Comparison of ENCODE assay signal across 15 cellular contexts in the genomic region with DNA sequence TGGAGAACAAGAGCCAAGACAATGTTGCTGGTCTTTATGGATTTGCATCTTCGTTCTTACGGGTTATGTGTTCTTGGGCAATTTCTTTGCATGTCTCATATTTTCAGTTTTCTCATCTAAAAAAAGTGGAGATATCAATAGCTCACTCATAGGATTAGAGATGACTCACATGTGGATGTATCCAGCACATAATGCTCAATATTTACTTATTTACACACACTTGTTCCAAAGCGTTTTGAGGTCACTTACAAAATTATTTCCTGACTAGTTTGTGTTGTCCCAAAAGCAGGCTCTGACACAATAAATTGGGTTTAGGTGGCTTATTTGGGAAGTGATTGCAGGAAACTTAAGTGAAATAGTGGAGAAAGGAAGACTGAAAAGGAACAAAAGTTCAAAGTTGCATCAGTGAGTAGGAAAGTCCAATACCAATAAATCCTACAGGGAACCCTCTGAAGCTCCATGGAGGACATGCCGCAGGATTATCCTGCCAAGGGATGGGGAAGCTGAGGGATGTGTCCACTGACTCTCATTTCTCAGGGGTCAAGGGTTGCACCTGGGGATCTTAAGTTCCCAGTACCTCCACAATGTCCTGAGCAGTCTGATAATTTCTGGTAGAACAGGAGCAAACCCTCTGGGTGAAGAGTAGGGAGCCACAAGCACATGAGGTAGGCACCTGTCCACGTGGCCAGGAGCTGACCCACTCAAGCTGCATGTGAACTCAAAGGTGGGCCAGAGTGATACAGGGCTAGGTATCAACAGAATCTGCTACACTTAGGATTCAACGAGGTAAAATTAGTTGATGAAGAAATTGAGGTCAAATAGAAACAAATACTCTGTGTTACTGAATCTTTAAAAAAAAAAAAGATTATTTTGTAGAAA. TPM values are rescaled to one million over a fixed set of nuclear protein-coding genes. Genes with fewer than 3 reads are reported as not detected.
A peak's percentile ranks its signal among the peaks of the same experiment; 100 is the strongest.
DNase-seq lines count a peak whose midpoint lies in the region; ATAC-seq and TF ChIP-seq lines count a peak whose summit lies in the region.
"Had no signal": no experiment of that assay in that cellular context is flagged by ENCODE, and none has a peak within 500 bp of the region (broad histone marks: within the 10 kb centered on the region; RNA-seq: fewer than 3 reads in every experiment).

No MANE protein-coding gene starts in this region.

- no peaks in the 10 kb centered on the region for H3K27me3 ChIP-seq in endodermal cell (ENCODE audit: control insufficient read depth, insufficient read depth, low read length, poor library complexity, severe bottlenecking)
- no peaks in the 10 kb centered on the region for H3K27me3 ChIP-seq in lower lobe of right lung (ENCODE audit: low read depth)
- no peaks in the 10 kb centered on the region for H3K27me3 ChIP-seq in tibial artery
- H3K27me3 ChIP-seq: colonic mucosa, esophagus squamous epithelium had no signal

- peak; percentile 54 for DNase-seq in MV-4-11 (lab: John Stamatoyannopoulos, UW)
- no peak for DNase-seq in endodermal cell
- DNase-seq in lower lobe of right lung: no peak
- DNase-seq in tibial artery: peak in 1 of 2 donors; percentile 40
- DNase-seq in glomerular visceral epithelial cell (ENCODE audit: extremely low spot score): no peak
- no peak for DNase-seq in NCI-H128 (lab: John Stamatoyannopoulos, UW; ENCODE audit: unreplicated experiment)
- DNase-seq: activated CD4-positive, alpha-beta T cell treated with anti-CD3 and anti-CD28 coated beads for 4 hours; activated naive CD8-positive, alpha-beta T cell treated with anti-CD3 and anti-CD28 coated beads, Interleukin-2, amount 10 ng/mL, durations not matched to agents 7 days and 5 days; CD8-positive, alpha-beta memory T cell; colonic mucosa; esophagus squamous epithelium; stimulated activated CD4-positive, alpha-beta T cell treated with anti-CD3 and anti-CD28 coated beads, Interleukin-4, amount 100 ng/mL, for 4 hours; T-helper 2 cell had no signal

- no peaks in the 10 kb centered on the region for H3K9me3 ChIP-seq in endodermal cell (ENCODE audit: control insufficient read depth, low read length)
- H3K9me3 ChIP-seq in lower lobe of right lung: no peaks in the 10 kb centered on the region
- no peaks in the 10 kb centered on the region for H3K9me3 ChIP-seq in tibial artery
- H3K9me3 ChIP-seq: colonic mucosa, esophagus squamous epithelium had no signal

- no peaks in the 10 kb centered on the region for H3K36me3 Mint-ChIP-seq in endodermal cell (ENCODE audit: low read depth)
- H3K36me3 Mint-ChIP-seq: activated naive CD8-positive, alpha-beta T cell treated with anti-CD3 and anti-CD28 coated beads, Interleukin-2, amount 10 ng/mL, durations not matched to agents 7 days and 5 days; CD8-positive, alpha-beta memory T cell; stimulated activated effector memory CD8-positive, alpha-beta T cell treated with anti-CD3 and anti-CD28 coated beads, Interleukin-12 subunit alpha, Interleukin-12 subunit beta, amount 100 ng/mL, for 72 hours had no signal

- H3K9ac ChIP-seq in endodermal cell (ENCODE audit: extremely low read depth, low read length, poor library complexity, severe bottlenecking): no peak overlapping the region

- ATAC-seq in lower lobe of right lung (peak in 1 of 2 donors; percentile 28), HG02973 (IDR thresholded peaks at IDR 0.05; ENCODE audit: unreplicated experiment) (no peak)
- ATAC-seq: stimulated activated effector memory CD8-positive, alpha-beta T cell treated with anti-CD3 and anti-CD28 coated beads, Interleukin-12 subunit alpha, Interleukin-12 subunit beta, amount 100 ng/mL, for 72 hours had no signal

- H3K36me3 ChIP-seq in endodermal cell (ENCODE audit: control insufficient read depth, insufficient read depth, low read length) (no peaks in the 10 kb centered on the region), lower lobe of right lung (no peaks in the 10 kb centered on the region), tibial artery (no peaks in the 10 kb centered on the region)
- H3K36me3 ChIP-seq: colonic mucosa, esophagus squamous epithelium had no signal

- no peaks in the 10 kb centered on the region for H3K4me1 Mint-ChIP-seq in endodermal cell
- H3K4me1 Mint-ChIP-seq: activated naive CD8-positive, alpha-beta T cell treated with anti-CD3 and anti-CD28 coated beads, Interleukin-2, amount 10 ng/mL, durations not matched to agents 7 days and 5 days; CD8-positive, alpha-beta memory T cell; stimulated activated effector memory CD8-positive, alpha-beta T cell treated with anti-CD3 and anti-CD28 coated beads, Interleukin-12 subunit alpha, Interleukin-12 subunit beta, amount 100 ng/mL, for 72 hours had no signal

- H3K4me1 ChIP-seq in endodermal cell (ENCODE audit: control insufficient read depth, insufficient read depth, low read length) (no peaks in the 10 kb centered on the region), lower lobe of right lung (peaks cover 6% of the 10 kb centered on the region), tibial artery (peaks cover 0 to 27% (median 13%) of the 10 kb centered on the region in 4 donors)
- H3K4me1 ChIP-seq: colonic mucosa had no signal

- 91 to 93% methylated on average over 5 to 6 of the region's 6 CpGs for WGBS in endodermal cell (ENCODE audit: insufficient coverage in 1 of 2, insufficient read length in 1 of 2), 2 experiments

- H3K9me3 Mint-ChIP-seq in endodermal cell: no peaks in the 10 kb centered on the region
- H3K9me3 Mint-ChIP-seq: CD8-positive, alpha-beta memory T cell; stimulated activated effector memory CD8-positive, alpha-beta T cell treated with anti-CD3 and anti-CD28 coated beads, Interleukin-12 subunit alpha, Interleukin-12 subunit beta, amount 100 ng/mL, for 72 hours had no signal

- H3K27ac ChIP-seq in endodermal cell (ENCODE audit: low read depth, low read length) (peak overlapping the region; percentile 70), lower lobe of right lung (peak overlapping the region; percentile 66), tibial artery (peak overlapping the region; percentile 83 to 86)

- no peak for TF ChIP-seq CTCF in endodermal cell (conservative IDR thresholded peaks at IDR 0.05)
- TF ChIP-seq CTCF in lower lobe of right lung (IDR thresholded peaks at IDR 0.05): no peak
- TF ChIP-seq CTCF in tibial artery (IDR thresholded peaks at IDR 0.05): no peak

- no peaks in the 10 kb centered on the region for H3K27me3 Mint-ChIP-seq in endodermal cell (ENCODE audit: insufficient read depth)
- H3K27me3 Mint-ChIP-seq: activated naive CD8-positive, alpha-beta T cell treated with anti-CD3 and anti-CD28 coated beads, Interleukin-2, amount 10 ng/mL, durations not matched to agents 7 days and 5 days; CD8-positive, alpha-beta memory T cell had no signal

- intact Hi-C loops in lower lobe of right lung (cut with DNase I) (no loop called here), tibial artery (cut with DNase I; ENCODE audit: low total_unique reads) (loop anchor here (5.0 kb wide), 1 partner anchor 50 kb away; no protein-coding TSS in a partner anchor)

- H3K4me3 Mint-ChIP-seq in endodermal cell: no peak overlapping the region
- H3K4me3 Mint-ChIP-seq: activated naive CD8-positive, alpha-beta T cell treated with anti-CD3 and anti-CD28 coated beads, Interleukin-2, amount 10 ng/mL, durations not matched to agents 7 days and 5 days; CD8-positive, alpha-beta memory T cell; stimulated activated effector memory CD8-positive, alpha-beta T cell treated with anti-CD3 and anti-CD28 coated beads, Interleukin-12 subunit alpha, Interleukin-12 subunit beta, amount 100 ng/mL, for 72 hours had no signal

- H3K4me3 ChIP-seq in endodermal cell (ENCODE audit: low read length): no peak overlapping the region
- H3K4me3 ChIP-seq in lower lobe of right lung: no peak overlapping the region
- no peak overlapping the region for H3K4me3 ChIP-seq in tibial artery
- H3K4me3 ChIP-seq: colonic mucosa, esophagus squamous epithelium had no signal

- no peak overlapping the region for H3K27ac Mint-ChIP-seq in endodermal cell
- H3K27ac Mint-ChIP-seq: activated naive CD8-positive, alpha-beta T cell treated with anti-CD3 and anti-CD28 coated beads, Interleukin-2, amount 10 ng/mL, durations not matched to agents 7 days and 5 days; CD8-positive, alpha-beta memory T cell; stimulated activated effector memory CD8-positive, alpha-beta T cell treated with anti-CD3 and anti-CD28 coated beads, Interleukin-12 subunit alpha, Interleukin-12 subunit beta, amount 100 ng/mL, for 72 hours had no signal

RNA-seq across cellular contexts. Expression of a gene that starts 37.4 kb away (rescaled TPM):
- 10 to 100 TPM; 69.7 to 73.4 TPM for total RNA-seq in endodermal cell
- polyA plus RNA-seq in endodermal cell (2013, experiment 1 of 2): 21.1 TPM
- polyA plus RNA-seq in endodermal cell (2013, experiment 2 of 2): 19.6 TPM
- 55.2 TPM for total RNA-seq in lower lobe of right lung
